Comparison of ENCODE assay signal across 19 cellular contexts in the genomic region with DNA sequence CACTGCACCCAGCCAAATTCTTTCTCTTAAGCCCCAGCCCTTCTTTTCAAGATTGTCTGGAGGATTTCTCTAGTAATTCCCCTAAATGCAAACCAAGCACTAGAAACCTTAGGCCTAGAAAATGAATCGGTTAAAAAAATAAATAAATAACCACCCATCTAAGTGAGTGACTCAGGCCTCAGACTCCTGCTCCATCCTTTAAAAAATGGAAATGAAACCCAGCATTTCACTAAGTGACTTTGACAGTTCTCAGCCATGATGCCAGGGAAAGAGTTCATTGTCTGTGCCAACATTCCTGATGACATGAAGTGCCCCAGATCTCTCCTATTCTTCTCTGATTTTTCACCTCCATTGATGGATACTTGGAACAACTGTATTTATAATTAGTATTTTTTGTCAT.
DNase-seq lines count a peak whose midpoint lies in the region; TF ChIP-seq lines count a peak whose summit lies in the region.
"Had no signal": no experiment of that assay in that cellular context is flagged by ENCODE, and none has a peak within 500 bp of the region (broad histone marks: within the 10 kb centered on the region; RNA-seq: fewer than 3 reads in every experiment).

No MANE protein-coding gene starts in this region.

- TF ChIP-seq CTCF in choroid plexus epithelial cell (conservative IDR thresholded peaks at IDR 0.05; ENCODE audit: low read depth, low read length): no peak
- TF ChIP-seq CTCF in retinal pigment epithelial cell (conservative IDR thresholded peaks at IDR 0.05; ENCODE audit: low read depth, low read length): no peak
- no peak for TF ChIP-seq CTCF in prostate gland (IDR thresholded peaks at IDR 0.05)

- H3K36me3 ChIP-seq in GM23248 (ENCODE audit: low read depth) (no peaks in the 10 kb centered on the region), prostate gland (no peaks in the 10 kb centered on the region)
- H3K36me3 ChIP-seq: adrenal gland, gastrocnemius medialis, vagina had no signal

- intact Hi-C loops in prostate gland (cut with DNase I): no loop called here

- H2AFZ ChIP-seq in GM23248: no peak overlapping the region

- H3K27me3 ChIP-seq in GM23248 (replicated peaks; ENCODE audit: insufficient read depth): no peaks in the 10 kb centered on the region
- H3K27me3 ChIP-seq in prostate gland (replicated peaks; ENCODE audit: insufficient read depth): no peaks in the 10 kb centered on the region
- H3K27me3 ChIP-seq: adrenal gland, gastrocnemius medialis, testis, vagina had no signal

- H4K20me1 ChIP-seq in GM23248 (ENCODE audit: insufficient read depth): no peaks in the 10 kb centered on the region

- H3K79me2 ChIP-seq in GM23248 (ENCODE audit: insufficient read depth): no peaks in the 10 kb centered on the region

- H3K4me2 ChIP-seq in GM23248 (ENCODE audit: unreplicated experiment): no peak overlapping the region

- H3K4me1 ChIP-seq in GM23248 (ENCODE audit: insufficient read depth) (0 out of 2 replicates have a peak, but pooled peaks cover 2% of the 10 kb centered on the region), prostate gland (replicated peaks) (no peaks in the 10 kb centered on the region)
- H3K4me1 ChIP-seq: adrenal gland, gastrocnemius medialis, testis, vagina had no signal

- H3K9me3 ChIP-seq in GM23248 (ENCODE audit: low read depth) (no peaks in the 10 kb centered on the region), prostate gland (no peaks in the 10 kb centered on the region)
- H3K9me3 ChIP-seq: testis had no signal

- WGBS in GM23248 (ENCODE audit: low coverage in 1 of 2, low lambda C conversion rate in 2 of 2, missing lambda C conversion rate in 2 of 2), 2 experiments: 60 to 62% methylated on average over 1 of the region's 1 CpG
- WGBS in prostate gland: 79% methylated on average over 1 of the region's 1 CpG

- DNase-seq in GM23248: peak; percentile 13
- peak; percentile 62 for DNase-seq in NCI-H1436 treated with DMSO at 0.1 percent for 48 hours (lab: John Stamatoyannopoulos, UW)
- peak; percentile 14 for DNase-seq in choroid plexus epithelial cell (ENCODE audit: low read depth)
- DNase-seq in retinal pigment epithelial cell (ENCODE audit: low read depth): peak; percentile 72
- DNase-seq in UCSD-AML1 (lab: John Stamatoyannopoulos, UW; ENCODE audit: unreplicated experiment): no peak
- DNase-seq in cortex of kidney (lab: John Stamatoyannopoulos, UW): no peak
- DNase-seq in prostate gland (ENCODE audit: low spot score): no peak
- DNase-seq: activated CD8-positive, alpha-beta T cell treated with anti-CD3 and anti-CD28 coated beads, Interleukin-2, amount 10 ng/mL, durations not matched to agents 7 days and 5 days; activated gamma-delta T cell treated with Interleukin-2 at 50 U/mL for 16 hours; adrenal gland; AML-193; CD8-positive, alpha-beta T cell; gastrocnemius medialis; KG1; kidney; T1000; testis had no signal

- no peak overlapping the region for H3K4me3 ChIP-seq in GM23248
- no peak overlapping the region for H3K4me3 ChIP-seq in choroid plexus epithelial cell (ENCODE audit: low read depth, low read length)
- no peak overlapping the region for H3K4me3 ChIP-seq in retinal pigment epithelial cell (ENCODE audit: low read length)
- H3K4me3 ChIP-seq in prostate gland: no peak overlapping the region
- H3K4me3 ChIP-seq: adrenal gland, gastrocnemius medialis, lung, testis, vagina had no signal

- in situ Hi-C loops in GM23248 (cut with MboI): no loop called here

- H3K9ac ChIP-seq in GM23248: no peak overlapping the region

- no peak overlapping the region for H3K27ac ChIP-seq in GM23248
- no peak overlapping the region for H3K27ac ChIP-seq in prostate gland
- H3K27ac ChIP-seq: adrenal gland, gastrocnemius medialis, testis, vagina had no signal

- H3F3A ChIP-seq in GM23248 (ENCODE audit: insufficient read depth): no peaks in the 10 kb centered on the region

- no peak for TF ChIP-seq POLR2A in prostate gland (IDR thresholded peaks at IDR 0.05)

- no peaks in the 10 kb centered on the region for H3K9me2 ChIP-seq in GM23248 (ENCODE audit: insufficient read depth)

Comparison
In these comparisons a context has a peak if more than half of its experiments do, and no peak if none do; other contexts are left out.
1. DNase-seq: peak in GM23248 (single experiment), NCI-H1436 treated with DMSO at 0.1 percent for 48 hours (single experiment), choroid plexus epithelial cell (single experiment) and retinal pigment epithelial cell (single experiment); none in UCSD-AML1 (single experiment), cortex of kidney (single experiment) and prostate gland (single experiment).